In genomic region chr17:46026815-46027125, GRCh38 we compare ENCODE assay signal across 18 cellular contexts. TPM values are rescaled to one million over a fixed set of nuclear protein-coding genes. Genes with fewer than 3 reads are reported as not detected.
DNase-seq lines count a peak whose midpoint lies in the region; ATAC-seq, FAIRE-seq and TF ChIP-seq lines count a peak whose summit lies in the region.
"Had no signal": no experiment of that assay in that cellular context is flagged by ENCODE, and none has a peak within 500 bp of the region (broad histone marks: within the 10 kb centered on the region; RNA-seq: fewer than 3 reads in every experiment).

No MANE protein-coding gene starts in this region.

- H3K4me3 ChIP-seq in pancreas (no peak overlapping the region), tibial artery (no peak overlapping the region)

- H3K4me1 ChIP-seq in pancreas: peaks cover 22 to 60% (median 49%) of the 10 kb centered on the region in 3 donors
- no peaks in the 10 kb centered on the region for H3K4me1 ChIP-seq in tibial artery

- H3K27me3 Mint-ChIP-seq in CD4-positive, alpha-beta T cell: no peaks in the 10 kb centered on the region
- no peaks in the 10 kb centered on the region for H3K27me3 Mint-ChIP-seq in IgD-negative memory B cell
- no peaks in the 10 kb centered on the region for H3K27me3 Mint-ChIP-seq in effector memory CD8-positive, alpha-beta T cell
- H3K27me3 Mint-ChIP-seq: stimulated activated naive CD8-positive, alpha-beta T cell treated with anti-CD3 and anti-CD28 coated beads, Interleukin-15, amount 100 ng/mL, for 72 hours had no signal

- CTCF ChIA-PET in CD4-positive, alpha-beta T cell (lab: Charles Lee): no interaction called here

- POLR2A ChIA-PET in CD4-positive, alpha-beta T cell (lab: Charles Lee): interaction anchor here (0.5 kb wide), 1 partner anchor 16 kb away, joined by 5 read pairs; no protein-coding TSS in a partner anchor

- no peak overlapping the region for H3K4me3 Mint-ChIP-seq in CD4-positive, alpha-beta T cell
- peak overlapping the region in 3 of 4 donors; percentile 31 to 82 (median 52) for H3K4me3 Mint-ChIP-seq in IgD-negative memory B cell
- no peak overlapping the region for H3K4me3 Mint-ChIP-seq in effector memory CD8-positive, alpha-beta T cell
- H3K4me3 Mint-ChIP-seq: mesothelial cell of epicardium; stimulated activated naive CD8-positive, alpha-beta T cell treated with anti-CD3 and anti-CD28 coated beads, Interleukin-15, amount 100 ng/mL, for 72 hours had no signal

- FAIRE-seq in pancreas (lab: Jason Lieb, UNC): no peak

- no peaks in the 10 kb centered on the region for H3K27me3 ChIP-seq in CD4-positive, alpha-beta T cell (ENCODE audit: control insufficient read depth, insufficient read depth, low read length)
- no peaks in the 10 kb centered on the region for H3K27me3 ChIP-seq in pancreas
- no peaks in the 10 kb centered on the region for H3K27me3 ChIP-seq in tibial artery

- H3K27ac ChIP-seq in CD4-positive, alpha-beta T cell (ENCODE audit: low read depth, low read length): no peak overlapping the region
- H3K27ac ChIP-seq in pancreas (peak overlapping the region; percentile 31 to 77 (median 56)), tibial artery (no peak overlapping the region)
- H3K27ac ChIP-seq: C4-2B had no signal

- no peak for TF ChIP-seq CTCF in CD4-positive, alpha-beta T cell (IDR thresholded peaks at IDR 0.05)
- no peak for TF ChIP-seq CTCF in pancreas (IDR thresholded peaks at IDR 0.05)
- no peak for TF ChIP-seq CTCF in tibial artery (IDR thresholded peaks at IDR 0.05)

- peak overlapping the region; percentile 69 for H3K27ac Mint-ChIP-seq in CD4-positive, alpha-beta T cell
- peak overlapping the region; percentile 40 to 94 (median 71) for H3K27ac Mint-ChIP-seq in IgD-negative memory B cell
- peak overlapping the region; percentile 4 to 41 for H3K27ac Mint-ChIP-seq in effector memory CD8-positive, alpha-beta T cell
- H3K27ac Mint-ChIP-seq: mesothelial cell of epicardium had no signal

- H3K36me3 ChIP-seq in pancreas: peaks cover 0 to 7% (median 5%) of the 10 kb centered on the region in 3 donors
- peaks cover 16 to 83% (median 22%) of the 10 kb centered on the region in 3 donors for H3K36me3 ChIP-seq in tibial artery

- ATAC-seq in CD4-positive, alpha-beta T cell (ENCODE audit: poor library complexity): no peak
- no peak for ATAC-seq in effector memory CD8-positive, alpha-beta T cell (replicated peaks)
- ATAC-seq in pancreas: no peak
- no peak for ATAC-seq in GM21619 (IDR thresholded peaks at IDR 0.05; ENCODE audit: unreplicated experiment)
- ATAC-seq: activated naive CD4-positive, alpha-beta T cell treated with anti-CD3 and anti-CD28 coated beads, Interleukin-2, amount 50 U/mL, for 72 hours; PC-3 had no signal

- DNase-seq in CD4-positive, alpha-beta T cell: no peak
- DNase-seq in effector memory CD8-positive, alpha-beta T cell: no peak
- no peak for DNase-seq in pancreas
- no peak for DNase-seq in tibial artery
- DNase-seq in NCI-H2171 (lab: John Stamatoyannopoulos, UW): no peak
- DNase-seq in NCI-H187 treated with DMSO at 0.1 percent for 48 hours (lab: John Stamatoyannopoulos, UW): no peak
- DNase-seq: EL; NCI-H1436 treated with DMSO at 0.1 percent for 48 hours; NCI-H524; PC-3; stimulated activated naive CD8-positive, alpha-beta T cell treated with anti-CD3 and anti-CD28 coated beads, Interleukin-15, amount 100 ng/mL, for 72 hours had no signal

- H3K36me3 Mint-ChIP-seq in CD4-positive, alpha-beta T cell (ENCODE audit: low read depth): peaks cover 57% of the 10 kb centered on the region
- H3K36me3 Mint-ChIP-seq in IgD-negative memory B cell: peaks cover 9% of the 10 kb centered on the region
- H3K36me3 Mint-ChIP-seq in effector memory CD8-positive, alpha-beta T cell (ENCODE audit: insufficient read depth): peaks cover 45% of the 10 kb centered on the region

- WGBS in pancreas, 2 donors: 42 to 53% methylated on average over 3 of the region's 3 CpGs

- intact Hi-C loops in CD4-positive, alpha-beta T cell (cut with DNase I, micrococcal nuclease): no loop called here
- intact Hi-C loops in pancreas (cut with DNase I): no loop called here
- intact Hi-C loops in tibial artery (cut with DNase I; ENCODE audit: low total_unique reads): no loop called here

- H3K9me3 ChIP-seq in CD4-positive, alpha-beta T cell (ENCODE audit: control insufficient read depth, low read length): no peaks in the 10 kb centered on the region
- H3K9me3 ChIP-seq in pancreas (no peaks in the 10 kb centered on the region), tibial artery (no peaks in the 10 kb centered on the region)

- H3K4me1 Mint-ChIP-seq in CD4-positive, alpha-beta T cell (ENCODE audit: low read depth): no peaks in the 10 kb centered on the region
- H3K4me1 Mint-ChIP-seq in IgD-negative memory B cell: peaks cover 38 to 44% (median 42%) of the 10 kb centered on the region in 3 donors
- peaks cover 23 to 40% of the 10 kb centered on the region in 2 donors for H3K4me1 Mint-ChIP-seq in effector memory CD8-positive, alpha-beta T cell (ENCODE audit: low read depth in 2 of 2)
- H3K4me1 Mint-ChIP-seq: mesothelial cell of epicardium had no signal

- no peaks in the 10 kb centered on the region for H3K9me3 Mint-ChIP-seq in CD4-positive, alpha-beta T cell
- no peaks in the 10 kb centered on the region for H3K9me3 Mint-ChIP-seq in IgD-negative memory B cell
- no peaks in the 10 kb centered on the region for H3K9me3 Mint-ChIP-seq in effector memory CD8-positive, alpha-beta T cell
- H3K9me3 Mint-ChIP-seq: activated naive CD4-positive, alpha-beta T cell treated with anti-CD3 and anti-CD28 coated beads, Interleukin-2, amount 50 U/mL, for 72 hours; mesothelial cell of epicardium; stimulated activated naive CD8-positive, alpha-beta T cell treated with anti-CD3 and anti-CD28 coated beads, Interleukin-15, amount 100 ng/mL, for 72 hours had no signal

RNA-seq across cellular contexts. Expression of gene STH, which starts 27.7 kb away (rescaled TPM):
- total RNA-seq in CD4-positive, alpha-beta T cell: not detected
- not detected for polyA plus RNA-seq in IgD-negative memory B cell
- not detected for total RNA-seq in pancreas
- polyA plus RNA-seq in pancreas: not detected
- total RNA-seq: activated naive CD4-positive, alpha-beta T cell treated with anti-CD3 and anti-CD28 coated beads, Interleukin-2, amount 50 U/mL, for 72 hours; LHCN-M2; mesothelial cell of epicardium; osteoblast; PC-3 had no signal

Comparison
In these comparisons a context has a peak if more than half of its experiments do, and no peak if none do; other contexts are left out.
1. H3K27ac ChIP-seq: peak in pancreas (4 of 4); none in CD4-positive, alpha-beta T cell (single experiment) and tibial artery (0 of 2).
2. H3K4me3 Mint-ChIP-seq: peak in IgD-negative memory B cell (3 of 4); none in CD4-positive, alpha-beta T cell (single experiment) and effector memory CD8-positive, alpha-beta T cell (0 of 2).
3. Peak in every context shown above with its lines, with median percentiles within 50 percentile points of each other: H3K27ac Mint-ChIP-seq.